1 cellular context compared by ENCODE assay signal in genomic region chr5:10288600-10289213, GRCh38.
TF ChIP-seq lines count a peak whose summit lies in the region.

No MANE protein-coding gene starts in this region.

TF ChIP-seq in HEK293, 187 proteins besides CTCF, POLR2A, EP300 and RAD21 (continued from another document):
- no peak for TF ChIP-seq ZBTB11 (tag by site-specific recombination; conservative IDR thresholded peaks at IDR 0.05; ENCODE audit: low read depth)
- TF ChIP-seq ZSCAN4 (tag by site-specific recombination; IDR thresholded peaks at IDR 0.05): no peak
- peak; percentile 98 for TF ChIP-seq IKZF3 (tag by site-specific recombination; IDR thresholded peaks at IDR 0.05)
- no peak for TF ChIP-seq SP2 (tag by site-specific recombination; IDR thresholded peaks at IDR 0.05)
- no peak for TF ChIP-seq SP3 (tag by site-specific recombination; IDR thresholded peaks at IDR 0.05)
- TF ChIP-seq ZNF704 (tag by site-specific recombination; IDR thresholded peaks at IDR 0.05): no peak
- peak; percentile 53; the same call in 1 of the 2 replicates for TF ChIP-seq KLF17 (tag by site-specific recombination; IDR thresholded peaks at IDR 0.05)
- no peak for TF ChIP-seq ZNF239 (tag by site-specific recombination; IDR thresholded peaks at IDR 0.05)
- no peak for TF ChIP-seq ZNF785 (tag by site-specific recombination; IDR thresholded peaks at IDR 0.05)
- TF ChIP-seq ZNF776 (tag by site-specific recombination; IDR thresholded peaks at IDR 0.05; ENCODE audit: borderline replicate concordance): peak; percentile 97
- TF ChIP-seq ZNF548 (tag by site-specific recombination; IDR thresholded peaks at IDR 0.05): no peak
- no peak for TF ChIP-seq ZNF10 (tag by site-specific recombination; IDR thresholded peaks at IDR 0.05)
- TF ChIP-seq ZFP37 (tag by site-specific recombination; IDR thresholded peaks at IDR 0.05): no peak
- no peak for TF ChIP-seq ZNF2 (tag by site-specific recombination; IDR thresholded peaks at IDR 0.05)
- peak; percentile 74; the same call in 1 of the 2 replicates for TF ChIP-seq ZNF112 (tag by site-specific recombination; IDR thresholded peaks at IDR 0.05)
- peak; percentile 67; the same call in 1 of the 2 replicates for TF ChIP-seq ZNF214 (tag by site-specific recombination; IDR thresholded peaks at IDR 0.05; ENCODE audit: borderline replicate concordance)
- no peak for TF ChIP-seq ZNF518A (tag by site-specific recombination; conservative IDR thresholded peaks at IDR 0.05; ENCODE audit: low read depth)
- TF ChIP-seq ZNF302 (tag by site-specific recombination; IDR thresholded peaks at IDR 0.05; ENCODE audit: low read depth): no peak
- no peak for TF ChIP-seq ZNF488 (tag by site-specific recombination; IDR thresholded peaks at IDR 0.05)
- no peak for TF ChIP-seq ZNF157 (tag by site-specific recombination; IDR thresholded peaks at IDR 0.05)
- TF ChIP-seq MZF1 (tag by site-specific recombination; IDR thresholded peaks at IDR 0.05; ENCODE audit: borderline replicate concordance): no peak; the same call in 1 of the 2 replicates
- no peak for TF ChIP-seq ZNF654 (tag by site-specific recombination; IDR thresholded peaks at IDR 0.05; ENCODE audit: low read depth)
- TF ChIP-seq ZNF580 (tag by site-specific recombination; IDR thresholded peaks at IDR 0.05): no peak
- no peak for TF ChIP-seq ZBTB49 (tag by site-specific recombination; IDR thresholded peaks at IDR 0.05; ENCODE audit: low read depth)
- no peak for TF ChIP-seq ZNF23 (tag by site-specific recombination; IDR thresholded peaks at IDR 0.05; ENCODE audit: borderline replicate concordance)
- TF ChIP-seq ZNF560 (tag by site-specific recombination; IDR thresholded peaks at IDR 0.05; ENCODE audit: borderline replicate concordance): no peak
- TF ChIP-seq TRIM28 (IDR thresholded peaks at IDR 0.05; ENCODE audit: borderline replicate concordance, low read length): no peak
- TF ChIP-seq TSHZ1 (tag by site-specific recombination; IDR thresholded peaks at IDR 0.05; ENCODE audit: borderline replicate concordance): 0 out of 2 replicates have a peak, but pooled peaks have one; percentile 19
- peak; percentile 60; the same call in 1 of the 2 replicates for TF ChIP-seq BCL11A (tag by site-specific recombination; IDR thresholded peaks at IDR 0.05; ENCODE audit: low read depth)
- no peak for TF ChIP-seq HOXC10 (CRISPR knock-in tag; IDR thresholded peaks at IDR 0.05)
- TF ChIP-seq ZNF544 (tag by site-specific recombination; IDR thresholded peaks at IDR 0.05): peak; percentile 96
- TF ChIP-seq FEZF1 (tag by site-specific recombination; IDR thresholded peaks at IDR 0.05): peak; percentile 57; the same call in 1 of the 2 replicates
- no peak for TF ChIP-seq KLF16 (tag by site-specific recombination; IDR thresholded peaks at IDR 0.05)
- peak; percentile 65 for TF ChIP-seq SP7 (tag by site-specific recombination; IDR thresholded peaks at IDR 0.05)
TF ChIP-seq in HEK293: peak in this region for 67.
